Comparison of ENCODE assay signal across 14 cellular contexts in genomic region chr2:136383161-136383560, GRCh38.
DNase-seq lines count a peak whose midpoint lies in the region; ATAC-seq and TF ChIP-seq lines count a peak whose summit lies in the region.
"Had no signal": no experiment of that assay in that cellular context is flagged by ENCODE, and none has a peak within 500 bp of the region (broad histone marks: within the 10 kb centered on the region; RNA-seq: fewer than 3 reads in every experiment).

No MANE protein-coding gene starts in this region.

- H3K4me2 ChIP-seq in OCI-LY1 (ENCODE audit: low read length) = peak overlapping the region; percentile 52
- H3K4me2 ChIP-seq: PC-9 had no signal

- H3K4me3 ChIP-seq in OCI-LY1 (ENCODE audit: low read depth, low read length, poor library complexity, severe bottlenecking) (no peak overlapping the region), colonic mucosa (no peak overlapping the region)
- H3K4me3 ChIP-seq: PC-9 had no signal

- no peaks in the 10 kb centered on the region for H3K9me2 ChIP-seq in OCI-LY1 (ENCODE audit: low read depth, low read length)

- H3K4me1 Mint-ChIP-seq in stimulated activated naive CD8-positive, alpha-beta T cell treated with anti-CD3 and anti-CD28 coated beads, Interleukin-15, Interleukin-2, amounts not matched to agents 100 ng/mL and 50 ng/mL, for 24 hours (ENCODE audit: low read depth) = peaks cover 56% of the 10 kb centered on the region
- peaks cover 49% of the 10 kb centered on the region for H3K4me1 Mint-ChIP-seq in activated naive CD8-positive, alpha-beta T cell treated with anti-CD3 and anti-CD28 coated beads for 36 hours
- H3K4me1 Mint-ChIP-seq in HFFc6 (ENCODE audit: low read depth) = no peaks in the 10 kb centered on the region

- no peak overlapping the region for H2AFZ ChIP-seq in OCI-LY1 (ENCODE audit: low read length)
- H2AFZ ChIP-seq: PC-9 had no signal

- no peaks in the 10 kb centered on the region for H3K79me2 ChIP-seq in OCI-LY1 (ENCODE audit: insufficient read depth, low read length)

- peaks cover 71% of the 10 kb centered on the region for H3K4me1 ChIP-seq in OCI-LY1 (ENCODE audit: insufficient read depth, low read length, severe bottlenecking)
- no peaks in the 10 kb centered on the region for H3K4me1 ChIP-seq in colonic mucosa

- TF ChIP-seq CTCF in OCI-LY1 (IDR thresholded peaks at IDR 0.05; ENCODE audit: low read length) (no peak), colonic mucosa (IDR thresholded peaks at IDR 0.05) (no peak), HFFc6 (IDR thresholded peaks at IDR 0.05) (no peak), RWPE1 (conservative IDR thresholded peaks at IDR 0.05; ENCODE audit: low read depth) (no peak)

- H3K27ac Mint-ChIP-seq in stimulated activated naive CD8-positive, alpha-beta T cell treated with anti-CD3 and anti-CD28 coated beads, Interleukin-15, Interleukin-2, amounts not matched to agents 100 ng/mL and 50 ng/mL, for 24 hours = peak overlapping the region; percentile 93
- H3K27ac Mint-ChIP-seq in activated naive CD8-positive, alpha-beta T cell treated with anti-CD3 and anti-CD28 coated beads for 36 hours = peak overlapping the region; percentile 93
- no peak overlapping the region for H3K27ac Mint-ChIP-seq in HFFc6

- H3K27ac ChIP-seq in OCI-LY1 (ENCODE audit: low read depth, low read length, poor library complexity, severe bottlenecking) = peak overlapping the region; percentile 97
- no peak overlapping the region for H3K27ac ChIP-seq in colonic mucosa
- H3K27ac ChIP-seq in RWPE1 = no peak overlapping the region
- H3K27ac ChIP-seq: PC-9 had no signal

- POLR2A ChIA-PET in RWPE1 (lab: Yijun Ruan, JAX; ENCODE audit: low non-redundant PET) = no interaction called here

- ATAC-seq in stimulated activated naive CD8-positive, alpha-beta T cell treated with anti-CD3 and anti-CD28 coated beads, Interleukin-15, Interleukin-2, amounts not matched to agents 100 U/mL and 50 U/mL, for 24 hours = no peak
- ATAC-seq: SK-N-SH treated with all-trans-retinoic acid at 6 μM for 48 hours had no signal

- DNase-seq in stimulated activated naive CD8-positive, alpha-beta T cell treated with anti-CD3 and anti-CD28 coated beads, Interleukin-15, Interleukin-2, amounts not matched to agents 100 U/mL and 50 U/mL, for 24 hours = no peak
- no peak for DNase-seq in activated naive CD8-positive, alpha-beta T cell treated with anti-CD3 and anti-CD28 coated beads for 36 hours
- no peak for DNase-seq in colonic mucosa
- no peak for DNase-seq in stimulated activated CD4-positive, alpha-beta T cell treated with anti-CD3 and anti-CD28 coated beads, Interleukin-4, amount 100 ng/mL, for 1 hour
- no peak for DNase-seq in HFFc6
- DNase-seq in RWPE1 (ENCODE audit: low spot score) = no peak
- DNase-seq: amniotic stem cell, EL, foreskin fibroblast, NCI-H1694, PC-9 had no signal

- H3K27me3 ChIP-seq in OCI-LY1 (ENCODE audit: insufficient read depth, low read length) (no peaks in the 10 kb centered on the region), colonic mucosa (no peaks in the 10 kb centered on the region)

- peak overlapping the region; percentile 64 for H3K9ac ChIP-seq in OCI-LY1 (ENCODE audit: low read length)
- H3K9ac ChIP-seq in colonic mucosa (ENCODE audit: low read depth in 2 of 2, low read length in 2 of 2) = no peak overlapping the region

- H3F3A ChIP-seq in OCI-LY1 (ENCODE audit: insufficient read depth, low read length) = 0 out of 2 replicates have a peak, but pooled peaks cover 3% of the 10 kb centered on the region

- no peaks in the 10 kb centered on the region for H3K9me3 Mint-ChIP-seq in stimulated activated naive CD8-positive, alpha-beta T cell treated with anti-CD3 and anti-CD28 coated beads, Interleukin-15, Interleukin-2, amounts not matched to agents 100 ng/mL and 50 ng/mL, for 24 hours
- H3K9me3 Mint-ChIP-seq in activated naive CD8-positive, alpha-beta T cell treated with anti-CD3 and anti-CD28 coated beads for 36 hours = no peaks in the 10 kb centered on the region
- H3K9me3 Mint-ChIP-seq in HFFc6 = no peaks in the 10 kb centered on the region

- no peaks in the 10 kb centered on the region for H3K27me3 Mint-ChIP-seq in stimulated activated naive CD8-positive, alpha-beta T cell treated with anti-CD3 and anti-CD28 coated beads, Interleukin-15, Interleukin-2, amounts not matched to agents 100 ng/mL and 50 ng/mL, for 24 hours
- H3K27me3 Mint-ChIP-seq in activated naive CD8-positive, alpha-beta T cell treated with anti-CD3 and anti-CD28 coated beads for 36 hours = no peaks in the 10 kb centered on the region
- H3K27me3 Mint-ChIP-seq in HFFc6 (ENCODE audit: insufficient read depth) = peaks cover 2% of the 10 kb centered on the region; the same call in 1 of the 2 replicates

- H3K9me3 ChIP-seq in OCI-LY1 (ENCODE audit: low read length) = no peaks in the 10 kb centered on the region
- H3K9me3 ChIP-seq in colonic mucosa = no peaks in the 10 kb centered on the region

- H3K4me3 Mint-ChIP-seq in stimulated activated naive CD8-positive, alpha-beta T cell treated with anti-CD3 and anti-CD28 coated beads, Interleukin-15, Interleukin-2, amounts not matched to agents 100 ng/mL and 50 ng/mL, for 24 hours = peak overlapping the region; percentile 40
- no peak overlapping the region for H3K4me3 Mint-ChIP-seq in activated naive CD8-positive, alpha-beta T cell treated with anti-CD3 and anti-CD28 coated beads for 36 hours
- no peak overlapping the region for H3K4me3 Mint-ChIP-seq in HFFc6

- H4K20me1 ChIP-seq in OCI-LY1 (ENCODE audit: insufficient read depth, low read length) = no peaks in the 10 kb centered on the region

- no peaks in the 10 kb centered on the region for H3K36me3 Mint-ChIP-seq in stimulated activated naive CD8-positive, alpha-beta T cell treated with anti-CD3 and anti-CD28 coated beads, Interleukin-15, Interleukin-2, amounts not matched to agents 100 ng/mL and 50 ng/mL, for 24 hours (ENCODE audit: low read depth)
- no peaks in the 10 kb centered on the region for H3K36me3 Mint-ChIP-seq in activated naive CD8-positive, alpha-beta T cell treated with anti-CD3 and anti-CD28 coated beads for 36 hours
- H3K36me3 Mint-ChIP-seq in HFFc6 (ENCODE audit: low read depth) = no peaks in the 10 kb centered on the region

- intact Hi-C loops in colonic mucosa (cut with DNase I) = loop anchor here (5.0 kb wide), 1 partner anchor 471 kb away; no protein-coding TSS in a partner anchor

- H3K36me3 ChIP-seq in OCI-LY1 (ENCODE audit: insufficient read depth, low read length) (no peaks in the 10 kb centered on the region), colonic mucosa (no peaks in the 10 kb centered on the region)

- CTCF ChIA-PET in RWPE1 (lab: Yijun Ruan, JAX) = interaction anchor here (0.6 kb wide), 1 partner anchor 13 kb away, joined by 4 read pairs; no protein-coding TSS in a partner anchor
